In the genomic region with DNA sequence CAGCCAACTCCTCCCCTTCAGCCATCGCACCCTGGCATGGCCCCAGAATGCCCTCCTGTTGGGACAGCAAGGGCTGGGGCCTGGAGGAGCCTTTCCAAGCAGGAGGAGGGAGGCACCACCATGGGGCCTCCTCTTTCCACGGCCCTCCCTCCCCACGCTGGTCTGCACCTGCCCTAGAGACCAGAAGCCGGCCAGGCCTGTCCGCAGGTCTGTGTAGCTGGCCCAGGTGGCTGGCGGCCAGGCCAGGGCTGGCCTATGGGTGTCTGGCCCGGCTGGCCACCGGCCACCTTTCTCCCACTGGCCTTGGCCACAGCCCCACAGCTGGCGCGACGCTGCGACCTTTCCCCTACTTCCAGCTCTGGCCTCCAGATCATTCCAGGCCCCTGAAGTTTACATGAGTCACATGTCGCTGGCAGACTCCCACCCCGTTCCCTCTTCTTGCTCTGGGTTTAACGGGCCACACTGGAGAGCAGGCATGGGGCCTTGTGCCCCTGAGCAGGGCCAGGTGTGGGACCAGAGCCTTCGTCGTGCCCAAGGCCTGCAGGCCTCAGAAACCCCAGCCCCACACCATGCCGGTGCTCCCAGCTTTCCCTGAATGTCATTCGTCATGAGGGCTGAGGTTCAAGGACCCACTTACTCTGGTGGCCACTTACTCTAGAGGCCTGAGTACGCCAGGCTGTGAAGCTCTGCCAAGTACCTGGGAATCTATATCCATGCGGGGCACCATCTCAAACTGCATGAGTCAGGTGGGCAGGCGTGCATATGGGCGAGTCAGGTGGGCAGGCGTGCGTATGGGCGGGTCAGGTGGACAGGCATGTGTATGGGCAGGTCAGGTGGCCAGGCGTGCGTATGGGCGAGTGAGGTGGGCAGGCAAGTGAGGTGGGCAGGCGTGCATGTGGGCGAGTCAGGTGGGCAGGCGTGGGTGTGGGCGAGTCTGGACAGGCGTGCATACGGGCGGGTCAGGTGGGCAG, we compare ENCODE assay signal across 9 cellular contexts. TPM values are rescaled to one million over a fixed set of nuclear protein-coding genes. Genes with fewer than 3 reads are reported as not detected.
DNase-seq lines count a peak whose midpoint lies in the region; ATAC-seq and TF ChIP-seq lines count a peak whose summit lies in the region.
"Had no signal": no experiment of that assay in that cellular context is flagged by ENCODE, and none has a peak within 500 bp of the region (broad histone marks: within the 10 kb centered on the region; RNA-seq: fewer than 3 reads in every experiment).

No MANE protein-coding gene starts in this region.

- H3K4me1 ChIP-seq in spleen = peaks cover 0 to 19% (median 11%) of the 10 kb centered on the region in 6 donors

- peak; percentile 31 for ATAC-seq in left colon

- no peaks in the 10 kb centered on the region for H3K27me3 Mint-ChIP-seq in osteocyte (ENCODE audit: unreplicated experiment)
- peaks cover 23% of the 10 kb centered on the region for H3K27me3 Mint-ChIP-seq in activated CD4-positive, alpha-beta T cell treated with anti-CD3 and anti-CD28 coated beads, Interleukin-2, amount 10 ng/mL, durations not matched to agents 7 days and 5 days

- POLR2A ChIA-PET in activated CD4-positive, alpha-beta T cell treated with anti-CD3 and anti-CD28 coated beads, Interleukin-2, amount 10 ng/mL, durations not matched to agents 7 days and 5 days (lab: Charles Lee) = no interaction called here

- TF ChIP-seq POLR2A in spleen (IDR thresholded peaks at IDR 0.05) (no peak), erythroblast (IDR thresholded peaks at IDR 0.05; ENCODE audit: low read length) (no peak)

- no peaks in the 10 kb centered on the region for H3K9me3 ChIP-seq in spleen

- TF ChIP-seq CTCF in astrocyte of the cerebellum (IDR thresholded peaks at IDR 0.05; ENCODE audit: low read depth, low read length, missing control alignments) (no peak), spleen (IDR thresholded peaks at IDR 0.05 in 8 of 11, conservative IDR thresholded peaks at IDR 0.05 in 3 of 11) (no peak), osteocyte (IDR thresholded peaks at IDR 0.05) (no peak)

- 69 to 85% (median 81%) methylated on average over 26 to 36 of the region's 36 CpGs for WGBS in spleen, 5 donors

- no peak overlapping the region for H3K4me3 Mint-ChIP-seq in osteocyte (ENCODE audit: unreplicated experiment)
- no peak overlapping the region for H3K4me3 Mint-ChIP-seq in activated CD4-positive, alpha-beta T cell treated with anti-CD3 and anti-CD28 coated beads, Interleukin-2, amount 10 ng/mL, durations not matched to agents 7 days and 5 days

- DNase-seq in EH (ENCODE audit: low read depth) (peak; percentile 72), astrocyte of the cerebellum (ENCODE audit: low read depth) (peak; percentile 11), left colon (peak; percentile 46 to 68), spleen (peak; percentile 82), osteocyte (ENCODE audit: extremely low spot score, unreplicated experiment) (no peak), erythroblast (lab: John Stamatoyannopoulos, UW) (no peak), NCI-H1048 (lab: John Stamatoyannopoulos, UW) (no peak)
- DNase-seq in activated CD4-positive, alpha-beta T cell treated with anti-CD3 and anti-CD28 coated beads, Interleukin-2, amount 10 ng/mL, durations not matched to agents 7 days and 5 days = no peak
- DNase-seq: cerebellar nuclear complex had no signal

- no peaks in the 10 kb centered on the region for H3K9me3 Mint-ChIP-seq in osteocyte (ENCODE audit: unreplicated experiment)
- no peaks in the 10 kb centered on the region for H3K9me3 Mint-ChIP-seq in activated CD4-positive, alpha-beta T cell treated with anti-CD3 and anti-CD28 coated beads, Interleukin-2, amount 10 ng/mL, durations not matched to agents 7 days and 5 days

- peaks cover 0 to 18% (median 0%) of the 10 kb centered on the region in 7 donors for H3K27me3 ChIP-seq in spleen (replicated peaks in 1 of 7)

- H3K4me3 ChIP-seq in astrocyte of the cerebellum (ENCODE audit: low read depth, low read length) (no peak overlapping the region), spleen (no peak overlapping the region)

- intact Hi-C loops in left colon (cut with DNase I, micrococcal nuclease) = no loop called here
- intact Hi-C loops in spleen (cut with DNase I; ENCODE audit: low total_unique reads) = no loop called here

- H3K36me3 ChIP-seq in spleen = no peaks in the 10 kb centered on the region

- CTCF ChIA-PET in activated CD4-positive, alpha-beta T cell treated with anti-CD3 and anti-CD28 coated beads, Interleukin-2, amount 10 ng/mL, durations not matched to agents 7 days and 5 days (lab: Charles Lee) = no interaction called here

- peak overlapping the region in 5 of 8 donors; percentile 23 to 51 (median 33) for H3K27ac ChIP-seq in spleen

- in situ Hi-C loops in astrocyte of the cerebellum (cut with HindIII; ENCODE audit: low sequenced_read_pairs) = no loop called here

- no peaks in the 10 kb centered on the region for H3K36me3 Mint-ChIP-seq in osteocyte (ENCODE audit: unreplicated experiment)
- no peaks in the 10 kb centered on the region for H3K36me3 Mint-ChIP-seq in activated CD4-positive, alpha-beta T cell treated with anti-CD3 and anti-CD28 coated beads, Interleukin-2, amount 10 ng/mL, durations not matched to agents 7 days and 5 days (ENCODE audit: low read depth)

- H3K4me1 Mint-ChIP-seq in osteocyte (ENCODE audit: unreplicated experiment) = peaks cover 5% of the 10 kb centered on the region
- H3K4me1 Mint-ChIP-seq in activated CD4-positive, alpha-beta T cell treated with anti-CD3 and anti-CD28 coated beads, Interleukin-2, amount 10 ng/mL, durations not matched to agents 7 days and 5 days = no peaks in the 10 kb centered on the region

- no peak overlapping the region for H3K27ac Mint-ChIP-seq in osteocyte (ENCODE audit: unreplicated experiment)
- H3K27ac Mint-ChIP-seq in activated CD4-positive, alpha-beta T cell treated with anti-CD3 and anti-CD28 coated beads, Interleukin-2, amount 10 ng/mL, durations not matched to agents 7 days and 5 days = no peak overlapping the region

RNA-seq across cellular contexts. Expression of a gene that starts 33.3 kb away (rescaled TPM):
- total RNA-seq in left colon (10 to 100 TPM in 1 of 2 donors, 1 to 10 TPM in 1; 9.7 to 10.2 TPM), spleen (10 to 100 TPM; 18.3 to 46.1 (median 33.5) TPM), osteocyte (15.9 and 17.4 TPM in 2 replicates)
- 10 to 100 TPM in 1 of 3 donors, 1 to 10 TPM in 2; 5.4 to 13.3 (median 8.0) TPM for polyA plus RNA-seq in spleen
- 1 to 10 TPM; 7.2 to 8.6 TPM for total RNA-seq in activated CD4-positive, alpha-beta T cell treated with anti-CD3 and anti-CD28 coated beads, Interleukin-2, amount 10 ng/mL, durations not matched to agents 7 days and 5 days

RNA-seq across cellular contexts. Expression of a gene that starts 58.6 kb away (rescaled TPM):
- total RNA-seq in left colon = 1 to 10 TPM; 2.3 TPM
- 1 to 10 TPM; 1.0 to 3.0 (median 1.6) TPM for total RNA-seq in spleen
- under 1 TPM; 0.20 to 0.64 (median 0.53) TPM for polyA plus RNA-seq in spleen
- 0.32 and 0.81 TPM in 2 replicates for total RNA-seq in osteocyte
- under 1 TPM; 0.25 to 0.27 TPM for total RNA-seq in activated CD4-positive, alpha-beta T cell treated with anti-CD3 and anti-CD28 coated beads, Interleukin-2, amount 10 ng/mL, durations not matched to agents 7 days and 5 days

Comparison
In these comparisons a context has a peak if more than half of its experiments do, and no peak if none do; other contexts are left out.
1. DNase-seq: peak in EH (single experiment), astrocyte of the cerebellum (single experiment), left colon (2 of 2) and spleen (single experiment); none in osteocyte (single experiment), erythroblast (0 of 2), NCI-H1048 (single experiment) and activated CD4-positive, alpha-beta T cell treated with anti-CD3 and anti-CD28 coated beads, Interleukin-2, amount 10 ng/mL, durations not matched to agents 7 days and 5 days (single experiment).